7 cellular contexts compared by ENCODE assay signal in genomic region chr19:16627194-16627927, GRCh38. TPM values are rescaled to one million over a fixed set of nuclear protein-coding genes. Genes with fewer than 3 reads are reported as not detected.
DNase-seq lines count a peak whose midpoint lies in the region; ATAC-seq and TF ChIP-seq lines count a peak whose summit lies in the region.

No MANE protein-coding gene starts in this region.

- no peaks in the 10 kb centered on the region for H3K9me3 Mint-ChIP-seq in activated naive CD8-positive, alpha-beta T cell treated with anti-CD3 and anti-CD28 coated beads, Interleukin-2, amount 10 ng/mL, durations not matched to agents 7 days and 5 days
- no peaks in the 10 kb centered on the region for H3K9me3 Mint-ChIP-seq in stimulated activated effector memory CD8-positive, alpha-beta T cell treated with anti-CD3 and anti-CD28 coated beads, Interleukin-12 subunit alpha, Interleukin-12 subunit beta, amount 100 ng/mL, for 72 hours

- no peaks in the 10 kb centered on the region for H3K27me3 ChIP-seq in iPS-15b (ENCODE audit: control insufficient read depth, insufficient read depth, low read length)

- H3K27ac Mint-ChIP-seq in activated naive CD8-positive, alpha-beta T cell treated with anti-CD3 and anti-CD28 coated beads, Interleukin-2, amount 10 ng/mL, durations not matched to agents 7 days and 5 days: peak overlapping the region; percentile 95
- peak overlapping the region; percentile 96 for H3K27ac Mint-ChIP-seq in stimulated activated effector memory CD8-positive, alpha-beta T cell treated with anti-CD3 and anti-CD28 coated beads, Interleukin-12 subunit alpha, Interleukin-12 subunit beta, amount 100 ng/mL, for 72 hours

- H3K27me3 Mint-ChIP-seq in activated naive CD8-positive, alpha-beta T cell treated with anti-CD3 and anti-CD28 coated beads, Interleukin-2, amount 10 ng/mL, durations not matched to agents 7 days and 5 days: no peaks in the 10 kb centered on the region

- H3K4me3 Mint-ChIP-seq in activated naive CD8-positive, alpha-beta T cell treated with anti-CD3 and anti-CD28 coated beads, Interleukin-2, amount 10 ng/mL, durations not matched to agents 7 days and 5 days: peak overlapping the region; percentile 95
- peak overlapping the region; percentile 95 for H3K4me3 Mint-ChIP-seq in stimulated activated effector memory CD8-positive, alpha-beta T cell treated with anti-CD3 and anti-CD28 coated beads, Interleukin-12 subunit alpha, Interleukin-12 subunit beta, amount 100 ng/mL, for 72 hours

- peaks cover 38% of the 10 kb centered on the region for H3K4me1 Mint-ChIP-seq in activated naive CD8-positive, alpha-beta T cell treated with anti-CD3 and anti-CD28 coated beads, Interleukin-2, amount 10 ng/mL, durations not matched to agents 7 days and 5 days
- H3K4me1 Mint-ChIP-seq in stimulated activated effector memory CD8-positive, alpha-beta T cell treated with anti-CD3 and anti-CD28 coated beads, Interleukin-12 subunit alpha, Interleukin-12 subunit beta, amount 100 ng/mL, for 72 hours: peaks cover 43% of the 10 kb centered on the region

- no peaks in the 10 kb centered on the region for H3K36me3 ChIP-seq in iPS-15b (ENCODE audit: control insufficient read depth, insufficient read depth, low read length)

- no peak for TF ChIP-seq CTCF in LNCaP clone FGC (IDR thresholded peaks at IDR 0.05; ENCODE audit: control insufficient read depth, extremely low read depth, insufficient read depth)

- peak overlapping the region; percentile 87 for H3K9ac ChIP-seq in iPS-15b (ENCODE audit: low read depth, low read length)

- H3K4me3 ChIP-seq in LNCaP clone FGC (ENCODE audit: low read depth, low read length): peak overlapping the region; percentile 88
- H3K4me3 ChIP-seq in iPS-15b (ENCODE audit: low read depth, low read length): peak overlapping the region; percentile 93

- peaks cover 22% of the 10 kb centered on the region for H3K4me1 ChIP-seq in iPS-15b (ENCODE audit: control insufficient read depth, insufficient read depth, low read length)

- H3K9me3 ChIP-seq in iPS-15b (ENCODE audit: control insufficient read depth, insufficient read depth, low read length): no peaks in the 10 kb centered on the region

- DNase-seq in LNCaP clone FGC (ENCODE audit: low read depth) (no peak), NCI-H524 treated with DMSO at 0.1 percent for 48 hours (lab: John Stamatoyannopoulos, UW) (no peak)
- DNase-seq in activated naive CD8-positive, alpha-beta T cell treated with anti-CD3 and anti-CD28 coated beads, Interleukin-2, amount 10 ng/mL, durations not matched to agents 7 days and 5 days: peak; percentile 58
- DNase-seq in stimulated activated effector memory CD8-positive, alpha-beta T cell treated with anti-CD3 and anti-CD28 coated beads, Interleukin-12 subunit alpha, Interleukin-12 subunit beta, amount 100 ng/mL, for 72 hours (ENCODE audit: low spot score in 2 of 2): peak; percentile 10 to 66

- peaks cover 16% of the 10 kb centered on the region for H3K36me3 Mint-ChIP-seq in activated naive CD8-positive, alpha-beta T cell treated with anti-CD3 and anti-CD28 coated beads, Interleukin-2, amount 10 ng/mL, durations not matched to agents 7 days and 5 days
- peaks cover 78% of the 10 kb centered on the region for H3K36me3 Mint-ChIP-seq in stimulated activated effector memory CD8-positive, alpha-beta T cell treated with anti-CD3 and anti-CD28 coated beads, Interleukin-12 subunit alpha, Interleukin-12 subunit beta, amount 100 ng/mL, for 72 hours

- POLR2A ChIA-PET in activated naive CD8-positive, alpha-beta T cell treated with anti-CD3 and anti-CD28 coated beads, Interleukin-2, amount 10 ng/mL, durations not matched to agents 7 days and 5 days (lab: Charles Lee): interaction anchor here (0.5 to 4.0 kb wide), 18 partner anchors 10 to 131 kb away, joined by 3 to 66 read pairs (median 6); partner anchors contain the start of genes C19orf44, CALR3, CHERP and SLC35E1

- peak; percentile 12 for ATAC-seq in GM18907 (IDR thresholded peaks at IDR 0.05; ENCODE audit: unreplicated experiment)
- ATAC-seq in activated naive CD8-positive, alpha-beta T cell treated with anti-CD3 and anti-CD28 coated beads, Interleukin-2, amount 10 ng/mL, durations not matched to agents 7 days and 5 days (ENCODE audit: low read depth): no peak
- no peak for ATAC-seq in stimulated activated effector memory CD8-positive, alpha-beta T cell treated with anti-CD3 and anti-CD28 coated beads, Interleukin-12 subunit alpha, Interleukin-12 subunit beta, amount 100 ng/mL, for 72 hours
- ATAC-seq in HG03565 (IDR thresholded peaks at IDR 0.05; ENCODE audit: unreplicated experiment): no peak

RNA-seq across cellular contexts. Expression of gene MED26, which starts 0.6 kb away (rescaled TPM):
- total RNA-seq in activated naive CD8-positive, alpha-beta T cell treated with anti-CD3 and anti-CD28 coated beads, Interleukin-2, amount 10 ng/mL, durations not matched to agents 7 days and 5 days: 10 to 100 TPM; 16.4 to 21.2 TPM

RNA-seq across cellular contexts. Expression of gene SMIM7, which starts 32.6 kb away (rescaled TPM):
- total RNA-seq in activated naive CD8-positive, alpha-beta T cell treated with anti-CD3 and anti-CD28 coated beads, Interleukin-2, amount 10 ng/mL, durations not matched to agents 7 days and 5 days: 10 to 100 TPM; 63.6 to 68.8 TPM

RNA-seq across cellular contexts. Expression of gene TMEM38A, which starts 33.6 kb away (rescaled TPM):
- 1 to 10 TPM in 1 of 2 experiments, under 1 TPM in 1; 0.51 to 1.6 TPM for total RNA-seq in activated naive CD8-positive, alpha-beta T cell treated with anti-CD3 and anti-CD28 coated beads, Interleukin-2, amount 10 ng/mL, durations not matched to agents 7 days and 5 days

RNA-seq across cellular contexts. Expression of gene SLC35E1, which starts 55.1 kb away (rescaled TPM):
- 10 to 100 TPM; 43.4 to 44.5 TPM for total RNA-seq in activated naive CD8-positive, alpha-beta T cell treated with anti-CD3 and anti-CD28 coated beads, Interleukin-2, amount 10 ng/mL, durations not matched to agents 7 days and 5 days

Comparison
In these comparisons a context has a peak if more than half of its experiments do, and no peak if none do; other contexts are left out.
1. DNase-seq: peak in activated naive CD8-positive, alpha-beta T cell treated with anti-CD3 and anti-CD28 coated beads, Interleukin-2, amount 10 ng/mL, durations not matched to agents 7 days and 5 days (single experiment) and stimulated activated effector memory CD8-positive, alpha-beta T cell treated with anti-CD3 and anti-CD28 coated beads, Interleukin-12 subunit alpha, Interleukin-12 subunit beta, amount 100 ng/mL, for 72 hours (2 of 2); none in LNCaP clone FGC (single experiment) and NCI-H524 treated with DMSO at 0.1 percent for 48 hours (single experiment).